Comparison of ENCODE assay signal across 17 cellular contexts in the genomic region with DNA sequence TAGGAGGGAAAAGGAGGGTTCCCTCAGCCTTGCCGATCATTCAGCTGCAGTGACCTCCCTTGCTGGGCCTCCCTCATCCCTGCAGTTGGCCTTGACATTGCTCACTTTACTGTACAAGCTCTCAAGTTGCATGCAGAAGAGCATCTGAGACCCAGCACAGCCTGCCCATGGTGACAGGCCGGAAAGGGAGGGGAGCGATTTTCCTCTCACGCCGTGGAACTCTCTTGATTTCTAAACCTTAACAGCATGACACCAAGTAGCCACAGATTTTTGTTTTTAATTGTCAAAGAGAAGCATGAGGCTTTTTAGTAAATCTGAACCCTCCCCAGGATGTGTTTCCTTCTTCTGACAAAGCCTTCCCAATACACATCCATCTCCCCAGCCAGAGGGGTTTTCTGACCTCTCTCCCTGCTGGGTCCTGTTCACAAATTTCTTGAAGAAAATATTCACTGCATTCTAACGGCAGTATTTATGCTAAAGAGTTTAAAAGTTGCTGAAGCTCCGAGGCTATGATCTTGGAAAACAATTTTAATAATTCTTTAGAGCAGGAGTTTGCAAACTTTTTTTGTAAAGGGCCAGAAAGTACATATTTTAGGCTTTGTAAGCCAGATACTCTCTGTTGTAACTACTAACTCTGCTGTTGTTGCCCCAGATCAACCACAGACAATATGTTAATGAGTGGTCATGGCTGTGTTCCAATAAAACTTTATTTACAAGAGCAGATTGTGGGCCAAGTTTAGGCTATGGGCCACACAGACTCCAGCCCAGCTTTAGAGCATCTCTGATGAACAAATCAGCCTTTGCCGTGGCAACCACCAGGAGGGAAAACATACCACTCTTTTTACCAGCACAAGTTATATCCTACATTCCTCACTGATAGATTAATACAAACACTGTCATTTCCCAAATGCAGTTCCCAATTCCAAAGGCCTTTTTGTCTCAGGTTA. TPM values are rescaled to one million over a fixed set of nuclear protein-coding genes. Genes with fewer than 3 reads are reported as not detected.
A peak's percentile ranks its signal among the peaks of the same experiment; 100 is the strongest.
DNase-seq lines count a peak whose midpoint lies in the region; ATAC-seq and TF ChIP-seq lines count a peak whose summit lies in the region.
"Had no signal": no experiment of that assay in that cellular context is flagged by ENCODE, and none has a peak within 500 bp of the region (broad histone marks: within the 10 kb centered on the region; RNA-seq: fewer than 3 reads in every experiment).

No MANE protein-coding gene starts in this region.

- H2AK9ac ChIP-seq in IMR-90 (replicated peaks; ENCODE audit: low read depth, low read length, poor library complexity) = no peak overlapping the region

- peaks cover 0 to 17% of the 10 kb centered on the region in 2 experiments; a peak in 3 of 4 replicates for H3K79me1 ChIP-seq in IMR-90 (ENCODE audit: low read depth in 1 of 2, low read length in 2 of 2)

- H3K4me2 ChIP-seq in IMR-90 (ENCODE audit: low read depth, low read length) = no peak overlapping the region

- no peak overlapping the region for H2AFZ ChIP-seq in IMR-90 (replicated peaks; ENCODE audit: low read length, poor library complexity)

- no peaks in the 10 kb centered on the region for H3K9me3 ChIP-seq in IMR-90 (ENCODE audit: control insufficient read depth, insufficient read depth, low read length)
- H3K9me3 ChIP-seq in endodermal cell (ENCODE audit: control insufficient read depth, low read length) = peaks cover 10% of the 10 kb centered on the region
- H3K9me3 ChIP-seq in mesodermal cell (ENCODE audit: control insufficient read depth, low read length) = peaks cover 7% of the 10 kb centered on the region
- H3K9me3 ChIP-seq: Caco-2 had no signal

- H3K9me1 ChIP-seq in IMR-90 (ENCODE audit: insufficient read depth, low read length) = peaks cover 26% of the 10 kb centered on the region

- peak overlapping the region; percentile 78 for H3K4ac ChIP-seq in IMR-90 (ENCODE audit: low read depth, low read length)

- H3K4me1 Mint-ChIP-seq in endodermal cell = peaks cover 25% of the 10 kb centered on the region

- no peak for TF ChIP-seq POLR2A in IMR-90 (IDR thresholded peaks at IDR 0.05; ENCODE audit: low read depth, low read length)

- H3K27ac ChIP-seq in IMR-90 (ENCODE audit: insufficient read depth, low read length) (peak overlapping the region; percentile 46; the same call in 1 of the 2 replicates), endodermal cell (ENCODE audit: low read depth, low read length) (peak overlapping the region; percentile 74), mesodermal cell (ENCODE audit: low read depth, low read length, severe bottlenecking) (peak overlapping the region; percentile 59)
- H3K27ac ChIP-seq: skin epidermis, WERI-Rb-1 had no signal

- peak overlapping the region; percentile 80 for H2BK20ac ChIP-seq in IMR-90 (ENCODE audit: low read depth, low read length)

- H3K36me3 ChIP-seq in IMR-90 (ENCODE audit: control insufficient read depth, insufficient read depth, low read length) (peaks cover 24% of the 10 kb centered on the region), endodermal cell (ENCODE audit: control insufficient read depth, insufficient read depth, low read length) (peaks cover 93% of the 10 kb centered on the region), mesodermal cell (ENCODE audit: control insufficient read depth, insufficient read depth, low read length) (peaks cover 37% of the 10 kb centered on the region)

- ATAC-seq in IMR-90 (ENCODE audit: low read depth) = peak; percentile 66
- ATAC-seq in GM21526 (IDR thresholded peaks at IDR 0.05; ENCODE audit: low FRiP score, unreplicated experiment) = no peak
- no peak for ATAC-seq in left lobe of liver
- ATAC-seq: Panc1 had no signal

- DNase-seq in AG08395 (ENCODE audit: low spot score) (peak; percentile 59), IMR-90 (peak; percentile 88), endodermal cell (peak; percentile 64), left lobe of liver (ENCODE audit: low spot score) (no peak), cortex of kidney (lab: John Stamatoyannopoulos, UW) (no peak)
- DNase-seq in activated effector memory CD4-positive, alpha-beta T cell treated with anti-CD3 and anti-CD28 coated beads, Interleukin-2, amount 50 U/mL, for 16 hours = no peak
- DNase-seq: activated naive CD4-positive, alpha-beta T cell treated with anti-CD3 and anti-CD28 coated beads for 36 hours; Caco-2; hippocampal formation; NCI-H748 treated with DMSO at 0.1 percent for 48 hours; WERI-Rb-1 had no signal

- POLR2A ChIA-PET in IMR-90 (lab: Charles Lee; ENCODE audit: unreplicated experiment) = no interaction called here

- 54% methylated on average over 2 of the region's 8 CpGs; no CpG with 5 or more reads in 1 of the 2 experiments for WGBS in IMR-90 (ENCODE audit: extremely low coverage in 2 of 2, insufficient read length in 1 of 2), 2 experiments
- 56 to 58% methylated on average over 8 of the region's 8 CpGs for WGBS in endodermal cell (ENCODE audit: insufficient coverage in 1 of 2, insufficient read length in 1 of 2), 2 experiments
- WGBS in mesodermal cell (ENCODE audit: insufficient coverage in 2 of 2), 2 experiments = 45 to 69% methylated on average over 3 to 5 of the region's 8 CpGs

- CTCF ChIA-PET in IMR-90 (lab: Yijun Ruan, JAX) = interaction anchor here (0.6 to 1.3 kb wide), 2 partner anchors 35 to 44 kb away, joined by 5 to 9 read pairs; partner anchors contain the start of gene LMCD1

- peak; percentile 17; the same call in 1 of the 2 replicates for TF ChIP-seq RAD21 in IMR-90 (IDR thresholded peaks at IDR 0.05; ENCODE audit: low read length)

- in situ Hi-C loops in IMR-90 (cut with MboI; ENCODE audit: low sequenced_read_pairs) = no loop called here

- H2AK5ac ChIP-seq in IMR-90 (ENCODE audit: low read depth, low read length) = peak overlapping the region; percentile 48; the same call in 1 of the 2 replicates

- peak overlapping the region; percentile 66 for H3K23ac ChIP-seq in IMR-90 (ENCODE audit: low read depth, low read length)

- intact Hi-C loops in IMR-90 (cut with micrococcal nuclease) = loop anchor here (5.0 to 10.0 kb wide), 2 partner anchors 34 to 92 kb away; partner anchors contain the start of gene LMCD1

- peak overlapping the region; percentile 0 for H4K5ac ChIP-seq in IMR-90 (ENCODE audit: low read depth, low read length)

- dilution Hi-C loops in IMR-90 (cut with HindIII; ENCODE audit: low sequenced_read_pairs, unreplicated experiment) = no loop called here

- BruUV-seq in IMR-90 (replicated peaks; lab: Mats Ljungman, UMichigan) = no TSS peak

- H3K27me3 Mint-ChIP-seq in endodermal cell (ENCODE audit: insufficient read depth) = no peaks in the 10 kb centered on the region

- H2BK5ac ChIP-seq in IMR-90 (ENCODE audit: low read depth, low read length, poor library complexity, severe bottlenecking) = peak overlapping the region; percentile 48

- H3K56ac ChIP-seq in IMR-90 (ENCODE audit: extremely low read depth, insufficient read depth, low read length) = no peak overlapping the region

- H3K14ac ChIP-seq in IMR-90 (replicated peaks; ENCODE audit: low read depth, low read length) = peak overlapping the region; percentile 71

- peak overlapping the region; percentile 61 for H4K91ac ChIP-seq in IMR-90 (ENCODE audit: insufficient read depth, low read depth, low read length)

- H3K9ac ChIP-seq in IMR-90 (ENCODE audit: low read depth, low read length) (no peak overlapping the region), endodermal cell (ENCODE audit: extremely low read depth, low read length, poor library complexity, severe bottlenecking) (no peak overlapping the region)

- H3K36me3 Mint-ChIP-seq in endodermal cell (ENCODE audit: low read depth) = peaks cover 52% of the 10 kb centered on the region

- H3K18ac ChIP-seq in IMR-90 (ENCODE audit: low read depth, low read length) = peak overlapping the region; percentile 62; the same call in 1 of the 2 replicates

- H3K27me3 ChIP-seq in IMR-90 (ENCODE audit: control insufficient read depth, insufficient read depth, low read length) (no peaks in the 10 kb centered on the region), endodermal cell (ENCODE audit: control insufficient read depth, insufficient read depth, low read length, poor library complexity, severe bottlenecking) (no peaks in the 10 kb centered on the region)

- H3K9me3 Mint-ChIP-seq in endodermal cell = peaks cover 10% of the 10 kb centered on the region
- H3K9me3 Mint-ChIP-seq: activated naive CD4-positive, alpha-beta T cell treated with anti-CD3 and anti-CD28 coated beads for 36 hours; stimulated activated naive CD8-positive, alpha-beta T cell treated with anti-CD3 and anti-CD28 coated beads, Interleukin-15, Interleukin-2, amounts not matched to agents 100 ng/mL and 50 ng/mL, for 24 hours had no signal

- H3K27ac Mint-ChIP-seq in endodermal cell = peak overlapping the region; percentile 76
- H3K27ac Mint-ChIP-seq: activated naive CD4-positive, alpha-beta T cell treated with anti-CD3 and anti-CD28 coated beads for 36 hours; stimulated activated naive CD8-positive, alpha-beta T cell treated with anti-CD3 and anti-CD28 coated beads, Interleukin-15, Interleukin-2, amounts not matched to agents 100 ng/mL and 50 ng/mL, for 24 hours had no signal

- H2BK120ac ChIP-seq in IMR-90 (ENCODE audit: low read depth, low read length) = peak overlapping the region; percentile 68

- peak overlapping the region; percentile 13; the same call in 1 of the 3 replicates for H2BK15ac ChIP-seq in IMR-90 (ENCODE audit: low read depth, low read length)

- 0 out of 2 replicates have a peak, but pooled peaks have one; percentile 5 for TF ChIP-seq CTCF in IMR-90 (conservative IDR thresholded peaks at IDR 0.05; ENCODE audit: low read depth, low read length)
- TF ChIP-seq CTCF in endodermal cell (conservative IDR thresholded peaks at IDR 0.05) = no peak

- H3K4me3 ChIP-seq in IMR-90 (ENCODE audit: insufficient read depth, low read depth, low read length) (no peak overlapping the region), endodermal cell (ENCODE audit: low read length) (no peak overlapping the region), mesodermal cell (ENCODE audit: extremely low read depth, insufficient read depth, low read length, poor library complexity, severe bottlenecking) (no peak overlapping the region)
- H3K4me3 ChIP-seq: lung, skin epidermis had no signal

- H4K8ac ChIP-seq in IMR-90 (ENCODE audit: low read depth in 2 of 2, low read length in 2 of 2) = peak overlapping the region in 1 of 2 experiments; percentile 59; a peak in 2 of 4 replicates

- no peak overlapping the region for H3K4me3 Mint-ChIP-seq in endodermal cell
- H3K4me3 Mint-ChIP-seq: activated naive CD4-positive, alpha-beta T cell treated with anti-CD3 and anti-CD28 coated beads for 36 hours; stimulated activated naive CD8-positive, alpha-beta T cell treated with anti-CD3 and anti-CD28 coated beads, Interleukin-15, Interleukin-2, amounts not matched to agents 100 ng/mL and 50 ng/mL, for 24 hours had no signal

- H3K4me1 ChIP-seq in IMR-90 (ENCODE audit: control insufficient read depth, insufficient read depth, low read length) = peaks cover 28% of the 10 kb centered on the region
- H3K4me1 ChIP-seq in endodermal cell (ENCODE audit: control insufficient read depth, insufficient read depth, low read length) = peaks cover 17% of the 10 kb centered on the region
- H3K4me1 ChIP-seq in mesodermal cell (ENCODE audit: control insufficient read depth, insufficient read depth, low read length, poor library complexity, severe bottlenecking) = peaks cover 15% of the 10 kb centered on the region
- H3K4me1 ChIP-seq: Caco-2 had no signal

- H4K20me1 ChIP-seq in IMR-90 (ENCODE audit: insufficient read depth, low read length) = no peaks in the 10 kb centered on the region

RNA-seq across cellular contexts. Expression of gene LMCD1, which starts 34.8 kb away (rescaled TPM):
- total RNA-seq in IMR-90 (2012; rRNA removed) (33.6 and 50.0 TPM in 2 replicates), endodermal cell (10 to 100 TPM; 20.7 to 35.7 TPM), left lobe of liver (2.9 TPM)
- polyA plus RNA-seq in IMR-90 (2012; rRNA removed) = 43.1 and 53.8 TPM in 2 replicates
- polyA plus RNA-seq in IMR-90 (2012; cell fraction: cytosol; rRNA removed) = 47.4 and 70.5 TPM in 2 replicates
- 28.7 and 43.9 TPM in 2 replicates for polyA plus RNA-seq in IMR-90 (2012; cell fraction: nucleus; rRNA removed; ENCODE audit: low replicate concordance)
- polyA plus RNA-seq in endodermal cell (2013, experiment 1 of 2) = 32.7 TPM
- 42.3 TPM for polyA plus RNA-seq in endodermal cell (2013, experiment 2 of 2)
- 50.9 TPM for polyA plus RNA-seq in mesodermal cell (2013, experiment 1 of 2)
- 48.9 TPM for polyA plus RNA-seq in mesodermal cell (2013, experiment 2 of 2)

Comparison
In these comparisons a context has a peak if more than half of its experiments do, and no peak if none do; other contexts are left out.
1. DNase-seq: peak in AG08395 (single experiment), IMR-90 (single experiment) and endodermal cell (single experiment); none in activated effector memory CD4-positive, alpha-beta T cell treated with anti-CD3 and anti-CD28 coated beads, Interleukin-2, amount 50 U/mL, for 16 hours (single experiment), left lobe of liver (single experiment) and cortex of kidney (single experiment).
2. Peak in every context shown above with its lines, with median percentiles within 50 percentile points of each other: H3K27ac ChIP-seq.